Comparison of ENCODE assay signal across 22 cellular contexts in the genomic region with DNA sequence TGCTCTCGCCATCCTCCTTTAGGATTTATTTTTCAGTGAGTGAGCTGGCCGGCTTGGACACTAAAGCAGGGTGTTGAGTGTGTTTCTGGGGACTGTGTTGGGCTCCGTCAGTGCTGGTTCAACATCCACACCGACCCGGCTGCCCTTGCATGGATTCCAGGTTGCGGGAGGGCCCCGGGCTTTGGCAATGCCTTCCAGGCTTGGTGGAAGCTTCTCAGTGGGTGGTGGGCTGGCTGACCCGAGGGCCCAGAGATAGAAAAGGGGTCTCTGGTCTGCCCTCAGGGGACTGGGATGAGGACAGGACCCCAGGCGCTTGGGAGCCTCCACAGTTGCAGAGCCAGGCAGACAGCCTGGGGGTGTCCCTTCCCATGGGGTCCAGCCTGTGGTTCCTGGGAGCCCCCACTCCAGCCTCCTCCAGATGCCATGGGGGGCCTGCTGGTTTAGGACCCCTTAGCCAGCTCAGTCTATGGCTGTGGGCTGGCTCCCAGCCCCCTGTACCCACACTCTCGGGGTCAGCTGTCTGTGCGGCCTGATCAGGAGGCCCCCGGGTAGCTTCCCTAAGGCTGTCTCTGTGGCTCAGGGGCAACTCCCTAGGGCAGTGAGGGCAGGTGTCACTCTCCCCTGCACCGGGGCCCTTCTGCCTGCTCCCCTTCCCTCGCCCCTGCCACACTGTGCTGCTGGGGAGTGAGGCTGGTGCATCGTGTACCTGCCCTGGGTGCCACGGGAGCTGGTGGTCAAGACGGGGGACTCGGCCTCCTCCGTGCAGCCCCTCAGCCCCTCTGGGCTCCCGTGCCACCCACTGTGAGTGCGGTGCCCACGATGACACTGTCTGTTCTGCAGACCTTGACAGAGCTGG. TPM values are rescaled to one million over a fixed set of nuclear protein-coding genes. Genes with fewer than 3 reads are reported as not detected.
DNase-seq lines count a peak whose midpoint lies in the region; ATAC-seq and TF ChIP-seq lines count a peak whose summit lies in the region.
"Had no signal": no experiment of that assay in that cellular context is flagged by ENCODE, and none has a peak within 500 bp of the region (broad histone marks: within the 10 kb centered on the region; RNA-seq: fewer than 3 reads in every experiment).

No MANE protein-coding gene starts in this region.

- no peak overlapping the region; a peak in 1 of 22 replicates for H3K27ac ChIP-seq in BLaER1 treated with 17β-estradiol and CSF1 and Interleukin-3, amounts not matched to agents 10 nM and 100 nM
- peak overlapping the region; percentile 38 for H3K27ac ChIP-seq in angular gyrus (ENCODE audit: low read depth, low read length)
- peak overlapping the region in 3 of 4 donors; percentile 14 to 77 (median 48) for H3K27ac ChIP-seq in gastroesophageal sphincter
- H3K27ac ChIP-seq in substantia nigra (ENCODE audit: low read depth, low read length, poor library complexity, severe bottlenecking) = peak overlapping the region; percentile 21
- H3K27ac ChIP-seq: gastrocnemius medialis, SJCRH30 had no signal

- H3K4me2 ChIP-seq in BLaER1 treated with 17β-estradiol and CSF1 and Interleukin-3, amounts not matched to agents 10 nM and 100 nM = peak overlapping the region; percentile 76 to 100 (median 85)

- no peak for TF ChIP-seq CTCF in gastroesophageal sphincter (IDR thresholded peaks at IDR 0.05)

- no peak overlapping the region; a peak in 2 of 20 replicates for H3K4me3 ChIP-seq in BLaER1 treated with 17β-estradiol and CSF1 and Interleukin-3, amounts not matched to agents 10 nM and 100 nM
- H3K4me3 ChIP-seq in gastroesophageal sphincter = peak overlapping the region in 1 of 2 donors; percentile 10
- H3K4me3 ChIP-seq: colonic mucosa, gastrocnemius medialis, left lung, MG63, SJCRH30, spleen, uterus had no signal

- ATAC-seq in gastroesophageal sphincter (peak; percentile 1), GM19463 (IDR thresholded peaks at IDR 0.05; ENCODE audit: unreplicated experiment) (no peak)
- ATAC-seq in activated naive CD4-positive, alpha-beta T cell treated with anti-CD3 and anti-CD28 coated beads, Interleukin-2, amount 50 U/mL, for 72 hours = no peak
- ATAC-seq: activated CD4-positive, CD25-positive, alpha-beta regulatory T cell treated with anti-CD3 and anti-CD28 coated beads, Interleukin-2, amount 50 U/mL, for 24 hours; activated T-helper 17 cell treated with anti-CD3 and anti-CD28 coated beads, Interleukin-2, amount 50 U/mL, for 72 hours had no signal

- peak overlapping the region in 9 of 11 experiments; percentile 3 to 59 (median 32); a peak in 10 of 22 replicates for H3K9ac ChIP-seq in BLaER1 treated with 17β-estradiol and CSF1 and Interleukin-3, amounts not matched to agents 10 nM and 100 nM

- no peaks in the 10 kb centered on the region for H3K9me3 Mint-ChIP-seq in activated naive CD4-positive, alpha-beta T cell treated with anti-CD3 and anti-CD28 coated beads, Interleukin-2, amount 50 U/mL, for 72 hours
- H3K9me3 Mint-ChIP-seq: activated T-helper 17 cell treated with anti-CD3 and anti-CD28 coated beads, Interleukin-2, amount 50 U/mL, for 72 hours; T-helper 2 cell treated with Interferon-gamma antibody and Interleukin-4, amounts not matched to agents 5 μg/mL and 100 μg/mL, for 36 hours had no signal

- H3K4me1 ChIP-seq in BLaER1 treated with 17β-estradiol and CSF1 and Interleukin-3, amounts not matched to agents 10 nM and 100 nM = peaks cover 56 to 97% (median 83%) of the 10 kb centered on the region in 10 experiments
- H3K4me1 ChIP-seq in gastroesophageal sphincter = peaks cover 0 to 54% (median 21%) of the 10 kb centered on the region in 3 donors

- no peak overlapping the region for H3K27ac Mint-ChIP-seq in activated naive CD4-positive, alpha-beta T cell treated with anti-CD3 and anti-CD28 coated beads, Interleukin-2, amount 50 U/mL, for 72 hours
- H3K27ac Mint-ChIP-seq: activated T-helper 17 cell treated with anti-CD3 and anti-CD28 coated beads, Interleukin-2, amount 50 U/mL, for 72 hours; T-helper 2 cell treated with Interferon-gamma antibody and Interleukin-4, amounts not matched to agents 5 μg/mL and 100 μg/mL, for 36 hours had no signal

- DNase-seq in substantia nigra (lab: John Stamatoyannopoulos, UW) = no peak
- no peak for DNase-seq in activated naive CD4-positive, alpha-beta T cell treated with anti-CD3 and anti-CD28 coated beads, Interleukin-2, amount 50 U/mL, for 72 hours (ENCODE audit: low spot score in 2 of 2)
- no peak for DNase-seq in superior temporal gyrus (ENCODE audit: extremely low spot score)
- DNase-seq in RPMI8226 = no peak
- DNase-seq: colonic mucosa, COR-L47, EL, gastrocnemius medialis, MG63, NCI-H1694 treated with DMSO at 0.1 percent for 48 hours, NCI-H446, spleen, uterus had no signal

- peaks cover 64 to 100% (median 96%) of the 10 kb centered on the region in 11 experiments for H4K20me1 ChIP-seq in BLaER1 treated with 17β-estradiol and CSF1 and Interleukin-3, amounts not matched to agents 10 nM and 100 nM

- H3K36me3 ChIP-seq in BLaER1 treated with 17β-estradiol and CSF1 and Interleukin-3, amounts not matched to agents 10 nM and 100 nM = peaks cover 0 to 91% (median 68%) of the 10 kb centered on the region in 11 experiments; a peak in 19 of 22 replicates
- peaks cover 0 to 34% of the 10 kb centered on the region in 2 donors for H3K36me3 ChIP-seq in gastroesophageal sphincter
- H3K36me3 ChIP-seq: colonic mucosa, gastrocnemius medialis, uterus had no signal

- peaks cover 0 to 16% of the 10 kb centered on the region in 2 donors for H3K36me3 Mint-ChIP-seq in activated naive CD4-positive, alpha-beta T cell treated with anti-CD3 and anti-CD28 coated beads, Interleukin-2, amount 50 U/mL, for 72 hours

- no peak for TF ChIP-seq POLR2A in gastroesophageal sphincter (IDR thresholded peaks at IDR 0.05)

- WGBS in gastroesophageal sphincter (ENCODE audit: low coverage in 1 of 2), 2 donors = 91% methylated on average over 7 of the region's 22 CpGs; no CpG with 5 or more reads in 1 of the 2 donors

- TF ChIP-seq EP300 in gastroesophageal sphincter (IDR thresholded peaks at IDR 0.05) = no peak

- H3K27me3 ChIP-seq in BLaER1 treated with 17β-estradiol and CSF1 and Interleukin-3, amounts not matched to agents 10 nM and 100 nM = peaks cover 0 to 6% (median 0%) of the 10 kb centered on the region in 11 experiments; a peak in 3 of 22 replicates
- H3K27me3 ChIP-seq in gastroesophageal sphincter = no peaks in the 10 kb centered on the region
- H3K27me3 ChIP-seq: colonic mucosa, gastrocnemius medialis, left lung, MG63, SJCRH30, spleen, uterus had no signal

- peaks cover 0 to 12% (median 0%) of the 10 kb centered on the region in 11 experiments; a peak in 6 of 22 replicates for H3K9me3 ChIP-seq in BLaER1 treated with 17β-estradiol and CSF1 and Interleukin-3, amounts not matched to agents 10 nM and 100 nM (replicated peaks in 1 of 11)
- no peaks in the 10 kb centered on the region for H3K9me3 ChIP-seq in gastroesophageal sphincter
- H3K9me3 ChIP-seq: colonic mucosa, gastrocnemius medialis, left lung, MG63, SJCRH30, spleen, uterus had no signal

RNA-seq across cellular contexts. Expression of gene PDXK, which starts 16.5 kb away (rescaled TPM):
- total RNA-seq in gastroesophageal sphincter = 10 to 100 TPM; 24.4 to 42.2 (median 33.0) TPM
- 100 to 1,000 TPM in 1 of 2 donors, 10 to 100 TPM in 1; 70.3 to 121 TPM for total RNA-seq in activated naive CD4-positive, alpha-beta T cell treated with anti-CD3 and anti-CD28 coated beads, Interleukin-2, amount 50 U/mL, for 72 hours

RNA-seq across cellular contexts. Expression of gene CSTB, which starts 40.6 kb away (rescaled TPM):
- total RNA-seq in gastroesophageal sphincter = 10 to 100 TPM in 3 of 4 donors, 1 to 10 TPM in 1; 8.9 to 22.2 (median 10.1) TPM
- 10 to 100 TPM; 19.8 to 36.7 TPM for total RNA-seq in activated naive CD4-positive, alpha-beta T cell treated with anti-CD3 and anti-CD28 coated beads, Interleukin-2, amount 50 U/mL, for 72 hours

RNA-seq across cellular contexts. Expression of gene RRP1, which starts 53.9 kb away (rescaled TPM):
- total RNA-seq in gastroesophageal sphincter = 10 to 100 TPM; 19.0 to 25.2 (median 20.8) TPM
- 10 to 100 TPM; 29.9 to 54.1 TPM for total RNA-seq in activated naive CD4-positive, alpha-beta T cell treated with anti-CD3 and anti-CD28 coated beads, Interleukin-2, amount 50 U/mL, for 72 hours

Comparison
In these comparisons a context has a peak if more than half of its experiments do, and no peak if none do; other contexts are left out.
1. H3K27ac ChIP-seq: peak in angular gyrus (single experiment), gastroesophageal sphincter (3 of 4) and substantia nigra (single experiment); none in BLaER1 treated with 17β-estradiol and CSF1 and Interleukin-3, amounts not matched to agents 10 nM and 100 nM (0 of 11).